Comparison of ENCODE assay signal across 1 cellular context in the genomic region with DNA sequence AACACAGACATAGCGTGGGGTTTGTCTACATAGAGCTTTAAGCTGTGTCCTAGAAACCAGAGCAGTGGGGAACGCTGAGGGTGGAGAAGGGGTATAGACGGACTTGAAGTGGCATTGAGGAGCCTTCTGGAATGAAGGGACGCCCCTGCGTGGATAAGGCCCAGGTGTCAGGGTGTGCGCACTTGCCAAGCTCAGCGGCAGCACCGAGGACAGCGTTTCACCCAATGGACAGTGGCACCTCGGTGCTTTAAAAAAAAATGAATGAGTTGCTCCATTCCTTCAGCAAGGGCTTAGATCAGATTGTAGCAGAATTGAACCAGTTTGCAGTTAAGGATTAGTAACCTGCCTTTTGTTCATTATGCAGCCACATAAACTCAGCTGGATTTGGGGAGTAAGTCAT.
TF ChIP-seq lines count a peak whose summit lies in the region.

No MANE protein-coding gene starts in this region.

TF ChIP-seq in GM23338, 12 proteins besides CTCF, POLR2A, EP300 and RAD21 (continued from another document):
- TF ChIP-seq, protein P1, sequence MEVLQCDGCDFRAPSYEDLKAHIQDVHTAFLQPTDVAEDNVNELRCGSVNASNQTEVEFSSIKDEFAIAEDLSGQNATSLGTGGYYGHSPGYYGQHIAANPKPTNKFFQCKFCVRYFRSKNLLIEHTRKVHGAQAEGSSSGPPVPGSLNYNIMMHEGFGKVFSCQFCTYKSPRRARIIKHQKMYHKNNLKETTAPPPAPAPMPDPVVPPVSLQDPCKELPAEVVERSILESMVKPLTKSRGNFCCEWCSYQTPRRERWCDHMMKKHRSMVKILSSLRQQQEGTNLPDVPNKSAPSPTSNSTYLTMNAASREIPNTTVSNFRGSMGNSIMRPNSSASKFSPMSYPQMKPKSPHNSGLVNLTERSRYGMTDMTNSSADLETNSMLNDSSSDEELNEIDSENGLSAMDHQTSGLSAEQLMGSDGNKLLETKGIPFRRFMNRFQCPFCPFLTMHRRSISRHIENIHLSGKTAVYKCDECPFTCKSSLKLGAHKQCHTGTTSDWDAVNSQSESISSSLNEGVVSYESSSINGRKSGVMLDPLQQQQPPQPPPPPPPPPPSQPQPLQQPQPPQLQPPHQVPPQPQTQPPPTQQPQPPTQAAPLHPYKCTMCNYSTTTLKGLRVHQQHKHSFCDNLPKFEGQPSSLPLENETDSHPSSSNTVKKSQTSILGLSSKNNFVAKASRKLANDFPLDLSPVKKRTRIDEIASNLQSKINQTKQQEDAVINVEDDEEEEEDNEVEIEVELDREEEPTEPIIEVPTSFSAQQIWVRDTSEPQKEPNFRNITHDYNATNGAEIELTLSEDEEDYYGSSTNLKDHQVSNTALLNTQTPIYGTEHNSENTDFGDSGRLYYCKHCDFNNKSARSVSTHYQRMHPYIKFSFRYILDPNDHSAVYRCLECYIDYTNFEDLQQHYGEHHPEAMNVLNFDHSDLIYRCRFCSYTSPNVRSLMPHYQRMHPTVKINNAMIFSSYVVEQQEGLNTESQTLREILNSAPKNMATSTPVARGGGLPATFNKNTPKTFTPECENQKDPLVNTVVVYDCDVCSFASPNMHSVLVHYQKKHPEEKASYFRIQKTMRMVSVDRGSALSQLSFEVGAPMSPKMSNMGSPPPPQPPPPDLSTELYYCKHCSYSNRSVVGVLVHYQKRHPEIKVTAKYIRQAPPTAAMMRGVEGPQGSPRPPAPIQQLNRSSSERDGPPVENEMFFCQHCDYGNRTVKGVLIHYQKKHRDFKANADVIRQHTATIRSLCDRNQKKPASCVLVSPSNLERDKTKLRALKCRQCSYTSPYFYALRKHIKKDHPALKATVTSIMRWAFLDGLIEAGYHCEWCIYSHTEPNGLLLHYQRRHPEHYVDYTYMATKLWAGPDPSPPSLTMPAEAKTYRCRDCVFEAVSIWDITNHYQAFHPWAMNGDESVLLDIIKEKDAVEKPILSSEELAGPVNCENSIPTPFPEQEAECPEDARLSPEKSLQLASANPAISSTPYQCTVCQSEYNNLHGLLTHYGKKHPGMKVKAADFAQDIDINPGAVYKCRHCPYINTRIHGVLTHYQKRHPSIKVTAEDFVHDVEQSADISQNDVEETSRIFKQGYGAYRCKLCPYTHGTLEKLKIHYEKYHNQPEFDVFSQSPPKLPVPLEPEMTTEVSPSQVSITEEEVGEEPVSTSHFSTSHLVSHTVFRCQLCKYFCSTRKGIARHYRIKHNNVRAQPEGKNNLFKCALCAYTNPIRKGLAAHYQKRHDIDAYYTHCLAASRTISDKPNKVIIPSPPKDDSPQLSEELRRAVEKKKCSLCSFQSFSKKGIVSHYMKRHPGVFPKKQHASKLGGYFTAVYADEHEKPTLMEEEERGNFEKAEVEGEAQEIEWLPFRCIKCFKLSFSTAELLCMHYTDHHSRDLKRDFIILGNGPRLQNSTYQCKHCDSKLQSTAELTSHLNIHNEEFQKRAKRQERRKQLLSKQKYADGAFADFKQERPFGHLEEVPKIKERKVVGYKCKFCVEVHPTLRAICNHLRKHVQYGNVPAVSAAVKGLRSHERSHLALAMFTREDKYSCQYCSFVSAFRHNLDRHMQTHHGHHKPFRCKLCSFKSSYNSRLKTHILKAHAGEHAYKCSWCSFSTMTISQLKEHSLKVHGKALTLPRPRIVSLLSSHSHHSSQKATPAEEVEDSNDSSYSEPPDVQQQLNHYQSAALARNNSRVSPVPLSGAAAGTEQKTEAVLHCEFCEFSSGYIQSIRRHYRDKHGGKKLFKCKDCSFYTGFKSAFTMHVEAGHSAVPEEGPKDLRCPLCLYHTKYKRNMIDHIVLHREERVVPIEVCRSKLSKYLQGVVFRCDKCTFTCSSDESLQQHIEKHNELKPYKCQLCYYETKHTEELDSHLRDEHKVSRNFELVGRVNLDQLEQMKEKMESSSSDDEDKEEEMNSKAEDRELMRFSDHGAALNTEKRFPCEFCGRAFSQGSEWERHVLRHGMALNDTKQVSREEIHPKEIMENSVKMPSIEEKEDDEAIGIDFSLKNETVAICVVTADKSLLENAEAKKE (CRISPR knock-in tag; IDR thresholded peaks at IDR 0.05) = no peak
